9 cellular contexts compared by ENCODE assay signal in genomic region chr3:127002195-127003174, GRCh38. TPM values are rescaled to one million over a fixed set of nuclear protein-coding genes. Genes with fewer than 3 reads are reported as not detected.
A peak's percentile ranks its signal among the peaks of the same experiment; 100 is the strongest.
DNase-seq lines count a peak whose midpoint lies in the region; ATAC-seq and TF ChIP-seq lines count a peak whose summit lies in the region.
"Had no signal": no experiment of that assay in that cellular context is flagged by ENCODE, and none has a peak within 500 bp of the region (broad histone marks: within the 10 kb centered on the region; RNA-seq: fewer than 3 reads in every experiment).

No MANE protein-coding gene starts in this region.

- H3K4me3 ChIP-seq in HUES64 (ENCODE audit: low read length), result no peak overlapping the region
- peak overlapping the region; percentile 6 for H3K4me3 ChIP-seq in suprapubic skin

- H3K27ac Mint-ChIP-seq in activated CD4-positive, alpha-beta T cell treated with anti-CD3 and anti-CD28 coated beads, Interleukin-2, amount 10 ng/mL, durations not matched to agents 24 days and 14 days, result no peak overlapping the region
- H3K27ac Mint-ChIP-seq: T-helper 1 cell treated with Interleukin-12 subunit alpha and Interleukin-12 subunit beta and Interleukin-4 antibody, amounts not matched to agents 30 μg/mL and 1 μg/mL, for 36 hours had no signal

- TF ChIP-seq POLR2A in suprapubic skin (IDR thresholded peaks at IDR 0.05), result no peak

- no peak overlapping the region for H3K4me3 Mint-ChIP-seq in activated CD4-positive, alpha-beta T cell treated with anti-CD3 and anti-CD28 coated beads, Interleukin-2, amount 10 ng/mL, durations not matched to agents 24 days and 14 days
- H3K4me3 Mint-ChIP-seq: T-helper 1 cell treated with Interleukin-12 subunit alpha and Interleukin-12 subunit beta and Interleukin-4 antibody, amounts not matched to agents 30 μg/mL and 1 μg/mL, for 36 hours had no signal

- no peaks in the 10 kb centered on the region for H3K27me3 ChIP-seq in HUES64 (ENCODE audit: insufficient read depth, low read length)
- H3K27me3 ChIP-seq in suprapubic skin, result no peaks in the 10 kb centered on the region

- H3K27me3 Mint-ChIP-seq in activated CD4-positive, alpha-beta T cell treated with anti-CD3 and anti-CD28 coated beads, Interleukin-2, amount 10 ng/mL, durations not matched to agents 24 days and 14 days, result no peaks in the 10 kb centered on the region

- WGBS in HUES64, result 44% methylated on average over 26 of the region's 26 CpGs
- 37% methylated on average over 13 of the region's 26 CpGs for WGBS in suprapubic skin

- peaks cover 8% of the 10 kb centered on the region; the same call in 1 of the 2 replicates for H3K36me3 ChIP-seq in HUES64 (ENCODE audit: insufficient read depth, low read length)
- no peaks in the 10 kb centered on the region for H3K36me3 ChIP-seq in suprapubic skin

- no peaks in the 10 kb centered on the region for H3K4me1 Mint-ChIP-seq in activated CD4-positive, alpha-beta T cell treated with anti-CD3 and anti-CD28 coated beads, Interleukin-2, amount 10 ng/mL, durations not matched to agents 24 days and 14 days

- peak overlapping the region; percentile 75; the same call in 1 of the 2 replicates for H3K27ac ChIP-seq in HUES64 (ENCODE audit: low read depth, low read length)
- H3K27ac ChIP-seq in suprapubic skin, result peak overlapping the region; percentile 52

- no peaks in the 10 kb centered on the region for H3K36me3 Mint-ChIP-seq in activated CD4-positive, alpha-beta T cell treated with anti-CD3 and anti-CD28 coated beads, Interleukin-2, amount 10 ng/mL, durations not matched to agents 24 days and 14 days (ENCODE audit: low read depth)

- 0 out of 2 replicates have a peak overlapping the region, but pooled peaks have one; percentile 29 for H3K9ac ChIP-seq in HUES64 (ENCODE audit: low read depth, low read length)

- H3K9me3 ChIP-seq in HUES64 (ENCODE audit: insufficient read depth, low read depth, low read length) (no peaks in the 10 kb centered on the region), suprapubic skin (no peaks in the 10 kb centered on the region)

- DNase-seq in dedifferentiated amniotic fluid mesenchymal stem cell (ENCODE audit: extremely low spot score) (peak; percentile 90), left lobe of liver (ENCODE audit: low spot score) (peak; percentile 49), suprapubic skin (ENCODE audit: low spot score in 2 of 2) (peak; percentile 91 to 92), NCI-H2029 treated with DMSO at 0.1 percent for 48 hours (lab: John Stamatoyannopoulos, UW) (no peak), NCI-H1092 (lab: John Stamatoyannopoulos, UW) (no peak)
- DNase-seq in activated CD4-positive, alpha-beta T cell treated with anti-CD3 and anti-CD28 coated beads, Interleukin-2, amount 10 ng/mL, durations not matched to agents 24 days and 14 days, result no peak

- intact Hi-C loops in activated CD4-positive, alpha-beta T cell treated with anti-CD3 and anti-CD28 coated beads, Interleukin-2, amount 10 ng/mL, durations not matched to agents 24 days and 14 days (cut with micrococcal nuclease), result no loop called here

- H3K4me1 ChIP-seq in HUES64 (ENCODE audit: insufficient read depth, low read length), result peaks cover 13% of the 10 kb centered on the region
- peaks cover 67% of the 10 kb centered on the region for H3K4me1 ChIP-seq in suprapubic skin

- ATAC-seq in left lobe of liver (peak; percentile 61), HG03045 (IDR thresholded peaks at IDR 0.05; ENCODE audit: unreplicated experiment) (no peak)

- no peak for TF ChIP-seq EP300 in suprapubic skin (IDR thresholded peaks at IDR 0.05)

- no peaks in the 10 kb centered on the region for H3K9me3 Mint-ChIP-seq in activated CD4-positive, alpha-beta T cell treated with anti-CD3 and anti-CD28 coated beads, Interleukin-2, amount 10 ng/mL, durations not matched to agents 24 days and 14 days
- H3K9me3 Mint-ChIP-seq: T-helper 1 cell treated with Interleukin-12 subunit alpha and Interleukin-12 subunit beta and Interleukin-4 antibody, amounts not matched to agents 30 μg/mL and 1 μg/mL, for 36 hours had no signal

- peak in 1 of 2 donors; percentile 31 for TF ChIP-seq CTCF in suprapubic skin (IDR thresholded peaks at IDR 0.05)

RNA-seq across cellular contexts. Expression of gene PLXNA1, which starts 19.6 kb away (rescaled TPM):
- polyA plus RNA-seq in HUES64 (2013, experiment 1 of 2), result 27.3 TPM
- polyA plus RNA-seq in HUES64 (2013, experiment 2 of 2), result 34.0 TPM
- total RNA-seq in left lobe of liver, result 3.4 TPM
- 10 to 100 TPM; 48.4 to 77.9 (median 59.4) TPM for total RNA-seq in suprapubic skin
- total RNA-seq in activated CD4-positive, alpha-beta T cell treated with anti-CD3 and anti-CD28 coated beads, Interleukin-2, amount 10 ng/mL, durations not matched to agents 24 days and 14 days, result 21.3 and 24.0 TPM in 2 replicates

Comparison
In these comparisons a context has a peak if more than half of its experiments do, and no peak if none do; other contexts are left out.
1. DNase-seq: peak in dedifferentiated amniotic fluid mesenchymal stem cell (single experiment), left lobe of liver (single experiment) and suprapubic skin (2 of 2); none in NCI-H2029 treated with DMSO at 0.1 percent for 48 hours (single experiment), activated CD4-positive, alpha-beta T cell treated with anti-CD3 and anti-CD28 coated beads, Interleukin-2, amount 10 ng/mL, durations not matched to agents 24 days and 14 days (single experiment) and NCI-H1092 (single experiment).